Comparison of ENCODE assay signal across 21 cellular contexts in genomic region chr3:143881102-143881501, GRCh38.
"Had no signal": no experiment of that assay in that cellular context is flagged by ENCODE, and none has a peak within 500 bp of the region (broad histone marks: within the 10 kb centered on the region; RNA-seq: fewer than 3 reads in every experiment).

No MANE protein-coding gene starts in this region.

- H3K9me3 Mint-ChIP-seq: activated naive CD4-positive, alpha-beta T cell treated with anti-CD3 and anti-CD28 coated beads, Interleukin-2, amount 50 U/mL, for 24 hours; activated T-cell treated with anti-CD3 and anti-CD28 coated beads, Interleukin-2, amount 50 U/mL, for 72 hours; immature natural killer cell; natural killer cell treated with Interleukin-12 subunit alpha and Interleukin-12 subunit beta and Interleukin-15 and Interleukin-18, amount 100 ng/mL, for 72 hours had no signal

- H3K36me3 ChIP-seq: ascending aorta, breast epithelium, esophagus squamous epithelium, heart right ventricle, tibial nerve, vagina, WERI-Rb-1 had no signal

- H3K4me3 Mint-ChIP-seq: activated naive CD4-positive, alpha-beta T cell treated with anti-CD3 and anti-CD28 coated beads, Interleukin-2, amount 50 U/mL, for 24 hours; activated T-cell treated with anti-CD3 and anti-CD28 coated beads, Interleukin-2, amount 50 U/mL, for 72 hours; immature natural killer cell; natural killer cell treated with Interleukin-12 subunit alpha and Interleukin-12 subunit beta and Interleukin-15 and Interleukin-18, amount 100 ng/mL, for 72 hours had no signal

- H3K36me3 Mint-ChIP-seq: activated naive CD4-positive, alpha-beta T cell treated with anti-CD3 and anti-CD28 coated beads, Interleukin-2, amount 50 U/mL, for 24 hours; immature natural killer cell; natural killer cell treated with Interleukin-12 subunit alpha and Interleukin-12 subunit beta and Interleukin-15 and Interleukin-18, amount 100 ng/mL, for 72 hours had no signal

- ATAC-seq: activated T-cell treated with anti-CD3 and anti-CD28 coated beads, Interleukin-2, amount 50 U/mL, for 72 hours; natural killer cell treated with Interleukin-12 subunit alpha and Interleukin-12 subunit beta and Interleukin-15 and Interleukin-18, amount 100 ng/mL, for 72 hours had no signal

- H3K27me3 ChIP-seq: ascending aorta, breast epithelium, esophagus squamous epithelium, heart right ventricle, tibial nerve, vagina had no signal

- H3K27ac Mint-ChIP-seq: activated naive CD4-positive, alpha-beta T cell treated with anti-CD3 and anti-CD28 coated beads, Interleukin-2, amount 50 U/mL, for 24 hours; activated T-cell treated with anti-CD3 and anti-CD28 coated beads, Interleukin-2, amount 50 U/mL, for 72 hours; immature natural killer cell; natural killer cell treated with Interleukin-12 subunit alpha and Interleukin-12 subunit beta and Interleukin-15 and Interleukin-18, amount 100 ng/mL, for 72 hours had no signal

- H3K4me3 ChIP-seq: ascending aorta, breast epithelium, esophagus squamous epithelium, heart right ventricle, tibial nerve, vagina had no signal

- H3K9me3 ChIP-seq: ascending aorta, breast epithelium, esophagus squamous epithelium, heart right ventricle, tibial nerve, vagina had no signal

- H3K4me1 Mint-ChIP-seq: activated naive CD4-positive, alpha-beta T cell treated with anti-CD3 and anti-CD28 coated beads, Interleukin-2, amount 50 U/mL, for 24 hours; immature natural killer cell had no signal

- H3K27ac ChIP-seq: ascending aorta, breast epithelium, esophagus squamous epithelium, heart right ventricle, tibial nerve, vagina, WERI-Rb-1 had no signal

- H3K4me1 ChIP-seq: ascending aorta, breast epithelium, tibial nerve, vagina had no signal

- DNase-seq: activated CD4-positive, alpha-beta T cell treated with anti-CD3 and anti-CD28 coated beads for 1 hour; activated effector memory CD4-positive, alpha-beta T cell treated with anti-CD3 and anti-CD28 coated beads, Interleukin-2, amount 50 U/mL, for 16 hours; activated T-cell treated with anti-CD3 and anti-CD28 coated beads, Interleukin-2, amount 50 U/mL, for 72 hours; cortex of kidney; effector CD8-positive, alpha-beta T cell; esophagus squamous epithelium; heart right ventricle; immature natural killer cell; kidney glomerular epithelial cell; nucleus accumbens; retina; stimulated activated CD4-positive, alpha-beta T cell treated with anti-CD3 and anti-CD28 coated beads, Interleukin-2, amount 100 ng/mL, for 24 hours; stimulated activated naive CD4-positive, alpha-beta T cell treated with Interleukin-2 at 50 U/mL for 16 hours; SW 1271; WERI-Rb-1 had no signal
